ENCODE assay signal across 15 cellular contexts in genomic region chr4:121381148-121381462, GRCh38. TPM values are rescaled to one million over a fixed set of nuclear protein-coding genes. Genes with fewer than 3 reads are reported as not detected.
A peak's percentile ranks its signal among the peaks of the same experiment; 100 is the strongest.
DNase-seq lines count a peak whose midpoint lies in the region; ATAC-seq and TF ChIP-seq lines count a peak whose summit lies in the region.
"Had no signal": no experiment of that assay in that cellular context is flagged by ENCODE, and none has a peak within 500 bp of the region (broad histone marks: within the 10 kb centered on the region; RNA-seq: fewer than 3 reads in every experiment).

No MANE protein-coding gene starts in this region.

- H3K9me3 Mint-ChIP-seq in activated T-cell treated with anti-CD3 and anti-CD28 coated beads, Interleukin-2, amount 50 U/mL, for 72 hours = no peaks in the 10 kb centered on the region
- H3K9me3 Mint-ChIP-seq in brain = peaks cover 0 to 6% (median 0%) of the 10 kb centered on the region in 5 experiments

- TF ChIP-seq CTCF in brain (conservative IDR thresholded peaks at IDR 0.05) = no peak

- no peaks in the 10 kb centered on the region for H3K9me3 ChIP-seq in skeletal muscle satellite cell (replicated peaks; ENCODE audit: low read length)
- H3K9me3 ChIP-seq: colonic mucosa, upper lobe of right lung had no signal

- H3K27ac ChIP-seq in caudate nucleus (ENCODE audit: low read depth, low read length) = no peak overlapping the region
- H3K27ac ChIP-seq: colonic mucosa, upper lobe of right lung had no signal

- no peak for DNase-seq in activated T-cell treated with anti-CD3 and anti-CD28 coated beads, Interleukin-2, amount 50 U/mL, for 72 hours
- DNase-seq in activated T-cell treated with anti-CD3 and anti-CD28 coated beads, Interleukin-2, amount 50 U/mL, for 1 hour = no peak
- no peak for DNase-seq in caudate nucleus (lab: John Stamatoyannopoulos, UW)
- no peak for DNase-seq in SHP77 (lab: John Stamatoyannopoulos, UW)
- DNase-seq: 8988T; activated naive CD4-positive, alpha-beta T cell treated with Interleukin-2 at 50 U/mL for 16 hours; colonic mucosa; NCI-H146; NCI-H526 treated with DMSO at 0.1 percent for 48 hours; upper lobe of right lung had no signal

- peaks cover 74% of the 10 kb centered on the region for H3K27me3 Mint-ChIP-seq in activated T-cell treated with anti-CD3 and anti-CD28 coated beads, Interleukin-2, amount 50 U/mL, for 72 hours (ENCODE audit: low read depth)
- H3K27me3 Mint-ChIP-seq in brain = peaks cover 68% of the 10 kb centered on the region

- H3K36me3 ChIP-seq in skeletal muscle satellite cell (ENCODE audit: insufficient read depth, low read length) = no peaks in the 10 kb centered on the region
- H3K36me3 ChIP-seq: colonic mucosa, upper lobe of right lung had no signal

- H3K4me2 ChIP-seq in skeletal muscle satellite cell (ENCODE audit: low read length) = peak overlapping the region; percentile 89

- peaks cover 10% of the 10 kb centered on the region for H3K4me1 ChIP-seq in skeletal muscle satellite cell (ENCODE audit: control insufficient read depth, insufficient read depth, low read length)
- H3K4me1 ChIP-seq: colonic mucosa, upper lobe of right lung had no signal

- ATAC-seq in activated T-cell treated with anti-CD3 and anti-CD28 coated beads, Interleukin-2, amount 50 U/mL, for 72 hours (replicated peaks in 1 of 2) = no peak
- ATAC-seq in GM18868 (IDR thresholded peaks at IDR 0.05; ENCODE audit: unreplicated experiment) = no peak

- peaks cover 10% of the 10 kb centered on the region for H3K4me1 Mint-ChIP-seq in activated T-cell treated with anti-CD3 and anti-CD28 coated beads, Interleukin-2, amount 50 U/mL, for 72 hours (ENCODE audit: low read depth)
- H3K4me1 Mint-ChIP-seq in brain = peaks cover 9% of the 10 kb centered on the region

- H3K27me3 ChIP-seq in skeletal muscle satellite cell (ENCODE audit: control insufficient read depth, insufficient read depth, low read length) = peaks cover 46% of the 10 kb centered on the region

- no peak overlapping the region for H3K9ac ChIP-seq in skeletal muscle satellite cell (ENCODE audit: low read depth, low read length)

- H3K27ac Mint-ChIP-seq in activated T-cell treated with anti-CD3 and anti-CD28 coated beads, Interleukin-2, amount 50 U/mL, for 72 hours = no peak overlapping the region
- no peak overlapping the region for H3K27ac Mint-ChIP-seq in brain

- peak overlapping the region; percentile 71 to 74 for H3K4me3 Mint-ChIP-seq in activated T-cell treated with anti-CD3 and anti-CD28 coated beads, Interleukin-2, amount 50 U/mL, for 72 hours
- H3K4me3 Mint-ChIP-seq in brain = peak overlapping the region; percentile 30 to 86 (median 81)

- peaks cover 0 to 4% of the 10 kb centered on the region in 2 donors for H3K36me3 Mint-ChIP-seq in activated T-cell treated with anti-CD3 and anti-CD28 coated beads, Interleukin-2, amount 50 U/mL, for 72 hours (ENCODE audit: insufficient read depth in 2 of 2)
- no peaks in the 10 kb centered on the region for H3K36me3 Mint-ChIP-seq in brain

- peak overlapping the region; percentile 35 for H3K4me3 ChIP-seq in iPS-11a (ENCODE audit: low read depth, low read length)
- peak overlapping the region; percentile 66 for H3K4me3 ChIP-seq in skeletal muscle satellite cell (ENCODE audit: low read length)
- H3K4me3 ChIP-seq: colonic mucosa, K562 had no signal

RNA-seq across cellular contexts. Expression of gene QRFPR, which starts 0.3 kb away (rescaled TPM):
- not detected for total RNA-seq in activated T-cell treated with anti-CD3 and anti-CD28 coated beads, Interleukin-2, amount 50 U/mL, for 72 hours
- polyA plus RNA-seq in brain (ENCODE audit: insufficient read depth, low read depth, low replicate concordance) = 1.9 TPM
- not detected in 2 replicates for total RNA-seq in skeletal muscle satellite cell (2012; rRNA removed)
- total RNA-seq: colonic mucosa, K562 had no signal
- polyA plus RNA-seq: K562 had no signal
